9 cellular contexts compared by ENCODE assay signal in genomic region chr6:25302677-25303128, GRCh38. TPM values are rescaled to one million over a fixed set of nuclear protein-coding genes. Genes with fewer than 3 reads are reported as not detected.
DNase-seq lines count a peak whose midpoint lies in the region; ATAC-seq and TF ChIP-seq lines count a peak whose summit lies in the region.
"Had no signal": no experiment of that assay in that cellular context is flagged by ENCODE, and none has a peak within 500 bp of the region (broad histone marks: within the 10 kb centered on the region; RNA-seq: fewer than 3 reads in every experiment).

No MANE protein-coding gene starts in this region.

- in situ Hi-C loops in transverse colon (cut with MboI; ENCODE audit: low pct_ligation_motif_present in 1 of 4, low pct_unique_long_range_greater_than_20kb in 1 of 4, low sequenced_read_pairs in 3 of 4), result no loop called here

- peaks cover 53% of the 10 kb centered on the region for H3K4me1 ChIP-seq in left ventricle myocardium inferior
- H3K4me1 ChIP-seq in transverse colon, result peaks cover 0 to 49% (median 19%) of the 10 kb centered on the region in 4 donors
- peaks cover 0 to 31% of the 10 kb centered on the region in 2 donors for H3K4me1 ChIP-seq in adrenal gland (replicated peaks in 1 of 2)

- peak; percentile 20 for DNase-seq in NCI-H82 (lab: John Stamatoyannopoulos, UW)
- no peak for DNase-seq in NCI-H82 treated with DMSO at 0.1 percent for 48 hours (lab: John Stamatoyannopoulos, UW; ENCODE audit: unreplicated experiment)
- peak; percentile 71 for DNase-seq in RPMI7951 (ENCODE audit: low read depth)
- no peak for DNase-seq in left ventricle myocardium inferior
- DNase-seq in transverse colon, result no peak
- no peak for DNase-seq in adrenal gland

- peak overlapping the region; percentile 59 for H3K27ac ChIP-seq in left ventricle myocardium inferior (replicated peaks)
- peak overlapping the region; percentile 60 to 71 (median 63) for H3K27ac ChIP-seq in transverse colon
- H3K27ac ChIP-seq in adrenal gland, result peak overlapping the region in 2 of 5 donors; percentile 15 to 33
- H3K27ac ChIP-seq: BLaER1 had no signal

- no peaks in the 10 kb centered on the region for H3K36me3 ChIP-seq in left ventricle myocardium inferior
- H3K36me3 ChIP-seq in transverse colon, result no peaks in the 10 kb centered on the region
- H3K36me3 ChIP-seq in adrenal gland (replicated peaks in 1 of 2), result no peaks in the 10 kb centered on the region
- H3K36me3 ChIP-seq: BLaER1 had no signal

- H3K27me3 ChIP-seq in left ventricle myocardium inferior (ENCODE audit: low read depth) (no peaks in the 10 kb centered on the region), transverse colon (no peaks in the 10 kb centered on the region), adrenal gland (no peaks in the 10 kb centered on the region)
- H3K27me3 ChIP-seq: BLaER1 had no signal

- ATAC-seq in HG02642 (IDR thresholded peaks at IDR 0.05; ENCODE audit: poor library complexity, unreplicated experiment) (no peak), GM21737 (IDR thresholded peaks at IDR 0.05; ENCODE audit: unreplicated experiment) (no peak)

- H3K9me3 ChIP-seq in left ventricle myocardium inferior (replicated peaks) (no peaks in the 10 kb centered on the region), transverse colon (no peaks in the 10 kb centered on the region), adrenal gland (replicated peaks in 1 of 3) (no peaks in the 10 kb centered on the region)

- WGBS in transverse colon (ENCODE audit: low coverage in 1 of 2), 2 donors, result 33 to 60% methylated on average over 1 to 6 of the region's 6 CpGs
- 31 to 57% (median 45%) methylated on average over 6 of the region's 6 CpGs for WGBS in adrenal gland, 4 donors

- TF ChIP-seq POLR2A in transverse colon (IDR thresholded peaks at IDR 0.05), result no peak
- TF ChIP-seq POLR2A in adrenal gland (IDR thresholded peaks at IDR 0.05), result no peak

- H3K4me3 ChIP-seq in left ventricle myocardium inferior, result no peak overlapping the region
- H3K4me3 ChIP-seq in transverse colon, result no peak overlapping the region
- no peak overlapping the region for H3K4me3 ChIP-seq in adrenal gland
- H3K4me3 ChIP-seq: BLaER1 had no signal

- intact Hi-C loops in left ventricle myocardium inferior (cut with micrococcal nuclease) (no loop called here), transverse colon (cut with DNase I; ENCODE audit: low total_unique reads) (no loop called here), adrenal gland (cut with DNase I) (no loop called here)

- no peak for TF ChIP-seq CTCF in left ventricle myocardium inferior (IDR thresholded peaks at IDR 0.05; ENCODE audit: borderline replicate concordance)
- no peak for TF ChIP-seq CTCF in transverse colon (IDR thresholded peaks at IDR 0.05)
- TF ChIP-seq CTCF in adrenal gland (IDR thresholded peaks at IDR 0.05), result no peak

- no peak for TF ChIP-seq EP300 in transverse colon (IDR thresholded peaks at IDR 0.05; ENCODE audit: low read depth)

RNA-seq across cellular contexts. Expression of gene CARMIL1, which starts 23.5 kb away (rescaled TPM):
- total RNA-seq in RPMI7951 (2014; rRNA removed; shearing (Covaris generic)), result 6.8 and 9.5 TPM in 2 replicates
- total RNA-seq in left ventricle myocardium inferior (8.4 TPM), transverse colon (10 to 100 TPM; 25.1 to 93.5 (median 61.0) TPM), adrenal gland (10 to 100 TPM; 12.0 to 36.2 (median 18.7) TPM)
- polyA plus RNA-seq in adrenal gland, result 10 to 100 TPM in 2 of 3 donors, 1 to 10 TPM in 1; 9.2 to 13.3 (median 13.0) TPM

Comparison
In these comparisons a context has a peak if more than half of its experiments do, and no peak if none do; other contexts are left out.
1. DNase-seq: peak in NCI-H82 (single experiment) and RPMI7951 (single experiment); none in NCI-H82 treated with DMSO at 0.1 percent for 48 hours (single experiment), left ventricle myocardium inferior (single experiment), transverse colon (single experiment) and adrenal gland (0 of 7).